Comparison of ENCODE assay signal across 11 cellular contexts in the genomic region with DNA sequence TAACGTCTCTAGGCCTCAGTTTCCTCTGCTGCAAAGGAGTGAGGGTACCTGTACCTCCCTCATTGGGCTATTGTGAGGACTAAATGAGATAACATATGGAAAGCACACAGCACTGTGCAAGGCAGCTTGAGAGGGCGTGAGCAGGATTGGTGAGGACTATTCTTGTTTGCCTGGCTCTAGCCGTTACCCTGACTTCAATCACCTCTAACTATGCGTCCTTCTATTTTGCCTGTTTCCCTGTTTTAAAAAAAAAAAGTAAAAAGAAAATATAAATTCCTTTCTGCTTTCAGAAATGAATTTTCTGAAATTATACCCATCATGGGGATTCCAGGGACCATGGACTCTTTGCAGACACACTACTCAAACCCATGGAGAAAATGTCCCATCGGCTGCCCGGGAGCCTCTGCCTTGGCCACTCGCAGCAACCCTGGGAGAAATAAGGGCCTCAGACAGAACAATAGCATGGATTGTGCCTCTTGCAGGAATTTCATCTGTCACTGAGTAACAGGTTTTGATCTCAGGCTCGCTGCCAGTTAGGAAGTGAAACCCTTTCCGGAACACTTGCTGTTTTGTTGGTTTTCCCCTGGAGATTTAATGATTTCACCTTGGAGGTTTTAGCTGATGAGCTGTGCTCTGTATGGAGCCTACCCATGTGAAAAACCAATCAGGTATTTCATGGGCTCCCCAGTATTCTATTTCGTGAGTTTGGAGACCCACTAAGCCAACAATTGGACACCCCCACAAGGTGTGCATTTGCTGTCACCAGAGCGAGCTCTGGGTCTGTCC. TPM values are rescaled to one million over a fixed set of nuclear protein-coding genes. Genes with fewer than 3 reads are reported as not detected.
DNase-seq lines count a peak whose midpoint lies in the region; ATAC-seq and TF ChIP-seq lines count a peak whose summit lies in the region.
"Had no signal": no experiment of that assay in that cellular context is flagged by ENCODE, and none has a peak within 500 bp of the region (broad histone marks: within the 10 kb centered on the region; RNA-seq: fewer than 3 reads in every experiment).

No MANE protein-coding gene starts in this region.

- H3K27ac Mint-ChIP-seq in Caco-2 (ENCODE audit: unreplicated experiment), result peak overlapping the region; percentile 53
- H3K27ac Mint-ChIP-seq: activated naive CD8-positive, alpha-beta T cell had no signal

- TF ChIP-seq RAD21 in IMR-90 (IDR thresholded peaks at IDR 0.05; ENCODE audit: low read length), result no peak

- H3K4ac ChIP-seq in IMR-90 (ENCODE audit: low read depth, low read length), result no peak overlapping the region

- no peak overlapping the region for H4K8ac ChIP-seq in IMR-90 (ENCODE audit: low read depth in 2 of 2, low read length in 2 of 2)

- H3K4me1 Mint-ChIP-seq in Caco-2 (ENCODE audit: low read depth, unreplicated experiment), result peaks cover 14% of the 10 kb centered on the region

- H3K36me3 Mint-ChIP-seq in Caco-2 (ENCODE audit: insufficient read depth, unreplicated experiment), result no peaks in the 10 kb centered on the region
- H3K36me3 Mint-ChIP-seq: activated naive CD8-positive, alpha-beta T cell; IgD-negative memory B cell had no signal

- no peak for DNase-seq in Caco-2
- no peak for DNase-seq in IMR-90
- peak; percentile 81 for DNase-seq in colonic mucosa
- no peak for DNase-seq in cerebellum (ENCODE audit: low spot score)
- DNase-seq in SKM-1 treated with dmso at 0.1 percent for 144 hours (lab: John Stamatoyannopoulos, UW; ENCODE audit: unreplicated experiment), result no peak
- DNase-seq: T-helper 2 cell had no signal

- H3K18ac ChIP-seq in IMR-90 (ENCODE audit: low read depth, low read length), result no peak overlapping the region

- no peaks in the 10 kb centered on the region for H3K36me3 ChIP-seq in Caco-2 (ENCODE audit: control insufficient read depth, insufficient read depth, low read length)
- no peaks in the 10 kb centered on the region for H3K36me3 ChIP-seq in IMR-90 (ENCODE audit: control insufficient read depth, insufficient read depth, low read length)
- H3K36me3 ChIP-seq in colonic mucosa, result no peaks in the 10 kb centered on the region
- H3K36me3 ChIP-seq in mucosa of rectum (ENCODE audit: control insufficient read depth in 2 of 2, insufficient read depth in 2 of 2, low read length in 2 of 2), result no peaks in the 10 kb centered on the region

- H3K4me3 ChIP-seq in Caco-2 (ENCODE audit: low read depth, low read length) (no peak overlapping the region), IMR-90 (ENCODE audit: insufficient read depth, low read depth, low read length) (no peak overlapping the region), colonic mucosa (no peak overlapping the region), mucosa of rectum (ENCODE audit: low read length in 2 of 2) (peak overlapping the region in 1 of 2 donors; percentile 18)

- H3K9me3 Mint-ChIP-seq in Caco-2 (ENCODE audit: unreplicated experiment), result no peaks in the 10 kb centered on the region
- H3K9me3 Mint-ChIP-seq: IgD-negative memory B cell had no signal

- H2AK5ac ChIP-seq in IMR-90 (ENCODE audit: low read depth, low read length), result no peak overlapping the region

- no peak overlapping the region for H3K9ac ChIP-seq in IMR-90 (ENCODE audit: low read depth, low read length)
- peak overlapping the region in 1 of 2 donors; percentile 6 for H3K9ac ChIP-seq in colonic mucosa (ENCODE audit: low read depth in 2 of 2, low read length in 2 of 2)
- H3K9ac ChIP-seq in mucosa of rectum (ENCODE audit: low read depth in 1 of 2, low read length in 2 of 2), result peak overlapping the region in 1 of 2 donors; percentile 11

- dilution Hi-C loops in IMR-90 (cut with HindIII; ENCODE audit: low sequenced_read_pairs, unreplicated experiment), result no loop called here

- no peak overlapping the region for H2BK20ac ChIP-seq in IMR-90 (ENCODE audit: low read depth, low read length)

- H2BK120ac ChIP-seq in IMR-90 (ENCODE audit: low read depth, low read length), result no peak overlapping the region

- no peaks in the 10 kb centered on the region for H3K79me1 ChIP-seq in IMR-90 (ENCODE audit: low read depth in 1 of 2, low read length in 2 of 2)

- in situ Hi-C loops in IMR-90 (cut with MboI; ENCODE audit: low sequenced_read_pairs), result no loop called here

- TF ChIP-seq POLR2A in IMR-90 (IDR thresholded peaks at IDR 0.05; ENCODE audit: low read depth, low read length), result no peak

- H3K9me3 ChIP-seq in Caco-2 (no peaks in the 10 kb centered on the region), IMR-90 (ENCODE audit: control insufficient read depth, insufficient read depth, low read length) (no peaks in the 10 kb centered on the region), colonic mucosa (no peaks in the 10 kb centered on the region), mucosa of rectum (ENCODE audit: control insufficient read depth in 2 of 2, low read length in 2 of 2) (no peaks in the 10 kb centered on the region)

- H3K4me3 Mint-ChIP-seq in Caco-2 (ENCODE audit: unreplicated experiment), result no peak overlapping the region
- H3K4me3 Mint-ChIP-seq: activated naive CD8-positive, alpha-beta T cell had no signal

- H2BK5ac ChIP-seq in IMR-90 (ENCODE audit: low read depth, low read length, poor library complexity, severe bottlenecking), result no peak overlapping the region

- H2AK9ac ChIP-seq in IMR-90 (replicated peaks; ENCODE audit: low read depth, low read length, poor library complexity), result no peak overlapping the region

- 0 out of 2 replicates have a peak, but pooled peaks cover 3% of the 10 kb centered on the region for H3K9me1 ChIP-seq in IMR-90 (ENCODE audit: insufficient read depth, low read length)

- H4K91ac ChIP-seq in IMR-90 (ENCODE audit: insufficient read depth, low read depth, low read length), result no peak overlapping the region

- H3K27ac ChIP-seq in IMR-90 (ENCODE audit: insufficient read depth, low read length) (no peak overlapping the region), colonic mucosa (peak overlapping the region; percentile 79), mucosa of rectum (ENCODE audit: low read depth in 2 of 2, low read length in 2 of 2) (peak overlapping the region; percentile 63 to 67)

- POLR2A ChIA-PET in Caco-2 (lab: Charles Lee), result no interaction called here
- POLR2A ChIA-PET in IMR-90 (lab: Charles Lee; ENCODE audit: unreplicated experiment), result no interaction called here

- H3K4me2 ChIP-seq in IMR-90 (ENCODE audit: low read depth, low read length), result no peak overlapping the region

- 93% methylated on average over 2 of the region's 11 CpGs; no CpG with 5 or more reads in 1 of the 2 experiments for WGBS in IMR-90 (ENCODE audit: extremely low coverage in 2 of 2, insufficient read length in 1 of 2), 2 experiments

- H3K27me3 Mint-ChIP-seq in Caco-2 (ENCODE audit: insufficient read depth, unreplicated experiment), result no peaks in the 10 kb centered on the region

- CTCF ChIA-PET in Caco-2 (lab: Charles Lee), result interaction anchor here (0.6 kb wide), 1 partner anchor 363 kb away, joined by 3 read pairs; no protein-coding TSS in a partner anchor
- CTCF ChIA-PET in IMR-90 (lab: Yijun Ruan, JAX), result no interaction called here

- ATAC-seq in IMR-90 (ENCODE audit: low read depth) (no peak), GM19467 (IDR thresholded peaks at IDR 0.05; ENCODE audit: unreplicated experiment) (no peak), HG03175 (IDR thresholded peaks at IDR 0.05; ENCODE audit: unreplicated experiment) (no peak)

- H3K14ac ChIP-seq in IMR-90 (replicated peaks; ENCODE audit: low read depth, low read length), result 0 out of 2 replicates have a peak overlapping the region, but pooled peaks have one; percentile 10

- no peak overlapping the region for H4K5ac ChIP-seq in IMR-90 (ENCODE audit: low read depth, low read length)

- H3K56ac ChIP-seq in IMR-90 (ENCODE audit: extremely low read depth, insufficient read depth, low read length), result no peak overlapping the region

- H3K4me1 ChIP-seq in Caco-2, result peaks cover 10% of the 10 kb centered on the region; the same call in 1 of the 2 replicates
- H3K4me1 ChIP-seq in IMR-90 (ENCODE audit: control insufficient read depth, insufficient read depth, low read length), result peaks cover 2% of the 10 kb centered on the region
- peaks cover 15% of the 10 kb centered on the region for H3K4me1 ChIP-seq in colonic mucosa
- H3K4me1 ChIP-seq in mucosa of rectum (ENCODE audit: control insufficient read depth in 2 of 2, insufficient read depth in 2 of 2, low read length in 2 of 2), result peaks cover 21 to 38% of the 10 kb centered on the region in 2 donors

- no peaks in the 10 kb centered on the region for H4K20me1 ChIP-seq in IMR-90 (ENCODE audit: insufficient read depth, low read length)

- H2BK15ac ChIP-seq in IMR-90 (ENCODE audit: low read depth, low read length), result no peak overlapping the region

- TF ChIP-seq CTCF in Caco-2 (IDR thresholded peaks at IDR 0.05; ENCODE audit: insufficient read depth in 1 of 2, low read depth in 1 of 2, low read length in 1 of 2, severe bottlenecking in 1 of 2, unreplicated experiment in 1 of 2) (no peak), IMR-90 (conservative IDR thresholded peaks at IDR 0.05; ENCODE audit: low read depth, low read length) (no peak), colonic mucosa (IDR thresholded peaks at IDR 0.05) (no peak)

- no peak overlapping the region for H3K23ac ChIP-seq in IMR-90 (ENCODE audit: low read depth, low read length)

- BruUV-seq in Caco-2 (replicated peaks; lab: Mats Ljungman, UMichigan) (no TSS peak), IMR-90 (replicated peaks; lab: Mats Ljungman, UMichigan) (no TSS peak)

- H3K27me3 ChIP-seq in Caco-2 (replicated peaks; ENCODE audit: control insufficient read depth, insufficient read depth, low read length), result no peaks in the 10 kb centered on the region
- H3K27me3 ChIP-seq in IMR-90 (ENCODE audit: control insufficient read depth, insufficient read depth, low read length), result no peaks in the 10 kb centered on the region
- no peaks in the 10 kb centered on the region for H3K27me3 ChIP-seq in colonic mucosa
- no peaks in the 10 kb centered on the region for H3K27me3 ChIP-seq in mucosa of rectum (ENCODE audit: control insufficient read depth in 2 of 2, insufficient read depth in 2 of 2, low read length in 2 of 2)

- H2AFZ ChIP-seq in IMR-90 (replicated peaks; ENCODE audit: low read length, poor library complexity), result no peak overlapping the region

- intact Hi-C loops in Caco-2 (cut with micrococcal nuclease; ENCODE audit: unreplicated experiment), result no loop called here
- intact Hi-C loops in IMR-90 (cut with micrococcal nuclease), result no loop called here
- intact Hi-C loops in colonic mucosa (cut with DNase I), result no loop called here

TF ChIP-seq in IMR-90, 13 proteins besides CTCF, POLR2A, EP300 and RAD21 (continues in another document):
- no peak for TF ChIP-seq CHD1 (IDR thresholded peaks at IDR 0.05; ENCODE audit: low read depth, low read length)
- TF ChIP-seq NFE2L2 (IDR thresholded peaks at IDR 0.05; ENCODE audit: low read depth, low read length), result no peak

RNA-seq across cellular contexts. Expression of a gene that starts 55.6 kb away (rescaled TPM):
- total RNA-seq in Caco-2 (2022), result 1.7 TPM in 2 replicates
- total RNA-seq in IMR-90 (2012; rRNA removed), result 13.8 and 21.1 TPM in 2 replicates
- 7.9 and 8.3 TPM in 2 replicates for polyA plus RNA-seq in IMR-90 (2012; rRNA removed)
- 1.9 and 4.7 TPM in 2 replicates for polyA plus RNA-seq in IMR-90 (2012; cell fraction: cytosol; rRNA removed)
- 1.0 and 3.9 TPM in 2 replicates for polyA plus RNA-seq in IMR-90 (2012; cell fraction: nucleus; rRNA removed; ENCODE audit: low replicate concordance)
- total RNA-seq in colonic mucosa, result under 1 TPM; 0.21 to 0.30 TPM
- total RNA-seq in cerebellum, result 2.6 TPM
